Comparison of ENCODE assay signal across 1 cellular context in genomic region chrX:96791559-96791958, GRCh38.
TF ChIP-seq lines count a peak whose summit lies in the region.

No MANE protein-coding gene starts in this region.

TF ChIP-seq in GM23338, 12 proteins besides CTCF, POLR2A, EP300 and RAD21 (continued from another document):
- TF ChIP-seq, protein P1, sequence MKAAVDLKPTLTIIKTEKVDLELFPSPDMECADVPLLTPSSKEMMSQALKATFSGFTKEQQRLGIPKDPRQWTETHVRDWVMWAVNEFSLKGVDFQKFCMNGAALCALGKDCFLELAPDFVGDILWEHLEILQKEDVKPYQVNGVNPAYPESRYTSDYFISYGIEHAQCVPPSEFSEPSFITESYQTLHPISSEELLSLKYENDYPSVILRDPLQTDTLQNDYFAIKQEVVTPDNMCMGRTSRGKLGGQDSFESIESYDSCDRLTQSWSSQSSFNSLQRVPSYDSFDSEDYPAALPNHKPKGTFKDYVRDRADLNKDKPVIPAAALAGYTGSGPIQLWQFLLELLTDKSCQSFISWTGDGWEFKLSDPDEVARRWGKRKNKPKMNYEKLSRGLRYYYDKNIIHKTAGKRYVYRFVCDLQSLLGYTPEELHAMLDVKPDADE (IDR thresholded peaks at IDR 0.05) = no peak
- TF ChIP-seq ZNF114 (CRISPR knock-in tag; IDR thresholded peaks at IDR 0.05) (no peak), POLR2AphosphoS5 (IDR thresholded peaks at IDR 0.05; ENCODE audit: low read depth) (no peak), JUNB (IDR thresholded peaks at IDR 0.05; ENCODE audit: unreplicated experiment) (no peak), CREB1 (CRISPR knock-in tag; IDR thresholded peaks at IDR 0.05; ENCODE audit: low read depth) (no peak), ZNF331 (CRISPR knock-in tag; IDR thresholded peaks at IDR 0.05; ENCODE audit: low read depth) (no peak), EZH2 (IDR thresholded peaks at IDR 0.05; ENCODE audit: low read depth, unreplicated experiment) (no peak)
- TF ChIP-seq, protein P2, sequence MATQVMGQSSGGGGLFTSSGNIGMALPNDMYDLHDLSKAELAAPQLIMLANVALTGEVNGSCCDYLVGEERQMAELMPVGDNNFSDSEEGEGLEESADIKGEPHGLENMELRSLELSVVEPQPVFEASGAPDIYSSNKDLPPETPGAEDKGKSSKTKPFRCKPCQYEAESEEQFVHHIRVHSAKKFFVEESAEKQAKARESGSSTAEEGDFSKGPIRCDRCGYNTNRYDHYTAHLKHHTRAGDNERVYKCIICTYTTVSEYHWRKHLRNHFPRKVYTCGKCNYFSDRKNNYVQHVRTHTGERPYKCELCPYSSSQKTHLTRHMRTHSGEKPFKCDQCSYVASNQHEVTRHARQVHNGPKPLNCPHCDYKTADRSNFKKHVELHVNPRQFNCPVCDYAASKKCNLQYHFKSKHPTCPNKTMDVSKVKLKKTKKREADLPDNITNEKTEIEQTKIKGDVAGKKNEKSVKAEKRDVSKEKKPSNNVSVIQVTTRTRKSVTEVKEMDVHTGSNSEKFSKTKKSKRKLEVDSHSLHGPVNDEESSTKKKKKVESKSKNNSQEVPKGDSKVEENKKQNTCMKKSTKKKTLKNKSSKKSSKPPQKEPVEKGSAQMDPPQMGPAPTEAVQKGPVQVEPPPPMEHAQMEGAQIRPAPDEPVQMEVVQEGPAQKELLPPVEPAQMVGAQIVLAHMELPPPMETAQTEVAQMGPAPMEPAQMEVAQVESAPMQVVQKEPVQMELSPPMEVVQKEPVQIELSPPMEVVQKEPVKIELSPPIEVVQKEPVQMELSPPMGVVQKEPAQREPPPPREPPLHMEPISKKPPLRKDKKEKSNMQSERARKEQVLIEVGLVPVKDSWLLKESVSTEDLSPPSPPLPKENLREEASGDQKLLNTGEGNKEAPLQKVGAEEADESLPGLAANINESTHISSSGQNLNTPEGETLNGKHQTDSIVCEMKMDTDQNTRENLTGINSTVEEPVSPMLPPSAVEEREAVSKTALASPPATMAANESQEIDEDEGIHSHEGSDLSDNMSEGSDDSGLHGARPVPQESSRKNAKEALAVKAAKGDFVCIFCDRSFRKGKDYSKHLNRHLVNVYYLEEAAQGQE (IDR thresholded peaks at IDR 0.05; ENCODE audit: unreplicated experiment) = no peak
